ENCODE assay signal across 1 cellular context in the genomic region with DNA sequence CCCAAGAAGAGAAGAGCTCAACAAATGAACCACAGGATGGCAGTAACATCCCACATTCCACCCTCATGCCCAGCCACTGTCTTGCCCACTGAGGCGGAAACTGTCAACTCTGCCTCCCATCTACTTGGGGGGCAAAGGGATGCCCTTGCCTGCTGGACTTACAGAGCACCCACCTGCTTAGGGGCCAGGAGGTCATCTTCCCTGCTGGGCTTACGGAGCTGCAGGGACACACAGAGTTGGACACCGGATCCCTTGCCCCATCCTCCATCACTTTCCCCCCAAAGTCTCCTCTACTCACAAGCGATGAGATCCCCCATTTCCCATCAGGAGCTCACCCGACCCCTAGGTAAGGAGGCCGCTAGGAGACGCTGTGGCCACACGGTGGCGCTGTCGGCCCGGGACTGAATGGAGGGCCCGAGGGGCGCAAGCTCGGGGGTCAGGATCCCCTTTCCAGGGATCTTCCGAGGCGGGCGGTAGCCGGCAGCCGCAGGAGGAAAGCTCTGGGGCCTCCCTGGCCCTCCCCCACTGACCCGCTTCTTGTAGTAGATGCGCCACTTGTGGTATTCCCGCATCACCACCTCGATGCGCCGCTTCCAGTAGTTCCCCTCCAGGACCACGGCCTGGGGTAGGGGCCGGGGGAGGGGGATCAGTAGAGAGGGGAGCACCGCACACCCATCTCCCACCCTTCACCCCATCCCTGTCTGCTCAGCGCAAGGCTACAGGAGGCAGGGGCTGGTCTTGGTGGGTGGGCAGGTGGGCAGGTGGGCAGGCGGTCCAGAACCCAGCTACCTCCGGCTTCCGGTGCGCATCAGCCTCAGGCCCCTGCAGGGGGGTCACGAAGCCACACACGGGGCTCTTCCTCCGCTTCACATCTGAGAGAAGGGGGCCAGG.
TF ChIP-seq lines count a peak whose summit lies in the region.

No MANE protein-coding gene starts in this region.

TF ChIP-seq in HepG2, 621 proteins besides CTCF, POLR2A, EP300 and RAD21 (continued from another document and continues in another):
- no peak for TF ChIP-seq ZHX2 (IDR thresholded peaks at IDR 0.05; ENCODE audit: low read depth)
- TF ChIP-seq ZHX2 (CRISPR knock-in tag; IDR thresholded peaks at IDR 0.05; ENCODE audit: borderline replicate concordance), result no peak
- TF ChIP-seq CREBL2 (CRISPR knock-in tag; IDR thresholded peaks at IDR 0.05; ENCODE audit: borderline replicate concordance), result no peak
- TF ChIP-seq, protein P1, sequence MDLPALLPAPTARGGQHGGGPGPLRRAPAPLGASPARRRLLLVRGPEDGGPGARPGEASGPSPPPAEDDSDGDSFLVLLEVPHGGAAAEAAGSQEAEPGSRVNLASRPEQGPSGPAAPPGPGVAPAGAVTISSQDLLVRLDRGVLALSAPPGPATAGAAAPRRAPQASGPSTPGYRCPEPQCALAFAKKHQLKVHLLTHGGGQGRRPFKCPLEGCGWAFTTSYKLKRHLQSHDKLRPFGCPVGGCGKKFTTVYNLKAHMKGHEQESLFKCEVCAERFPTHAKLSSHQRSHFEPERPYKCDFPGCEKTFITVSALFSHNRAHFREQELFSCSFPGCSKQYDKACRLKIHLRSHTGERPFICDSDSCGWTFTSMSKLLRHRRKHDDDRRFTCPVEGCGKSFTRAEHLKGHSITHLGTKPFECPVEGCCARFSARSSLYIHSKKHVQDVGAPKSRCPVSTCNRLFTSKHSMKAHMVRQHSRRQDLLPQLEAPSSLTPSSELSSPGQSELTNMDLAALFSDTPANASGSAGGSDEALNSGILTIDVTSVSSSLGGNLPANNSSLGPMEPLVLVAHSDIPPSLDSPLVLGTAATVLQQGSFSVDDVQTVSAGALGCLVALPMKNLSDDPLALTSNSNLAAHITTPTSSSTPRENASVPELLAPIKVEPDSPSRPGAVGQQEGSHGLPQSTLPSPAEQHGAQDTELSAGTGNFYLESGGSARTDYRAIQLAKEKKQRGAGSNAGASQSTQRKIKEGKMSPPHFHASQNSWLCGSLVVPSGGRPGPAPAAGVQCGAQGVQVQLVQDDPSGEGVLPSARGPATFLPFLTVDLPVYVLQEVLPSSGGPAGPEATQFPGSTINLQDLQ (CRISPR knock-in tag; IDR thresholded peaks at IDR 0.05), result no peak
- TF ChIP-seq ZIK1 (CRISPR knock-in tag; IDR thresholded peaks at IDR 0.05; ENCODE audit: borderline replicate concordance, low read depth), result no peak
- TF ChIP-seq ZBTB42 (CRISPR knock-in tag; IDR thresholded peaks at IDR 0.05), result no peak
- no peak for TF ChIP-seq RARA (CRISPR knock-in tag; IDR thresholded peaks at IDR 0.05)
- TF ChIP-seq, protein P2, sequence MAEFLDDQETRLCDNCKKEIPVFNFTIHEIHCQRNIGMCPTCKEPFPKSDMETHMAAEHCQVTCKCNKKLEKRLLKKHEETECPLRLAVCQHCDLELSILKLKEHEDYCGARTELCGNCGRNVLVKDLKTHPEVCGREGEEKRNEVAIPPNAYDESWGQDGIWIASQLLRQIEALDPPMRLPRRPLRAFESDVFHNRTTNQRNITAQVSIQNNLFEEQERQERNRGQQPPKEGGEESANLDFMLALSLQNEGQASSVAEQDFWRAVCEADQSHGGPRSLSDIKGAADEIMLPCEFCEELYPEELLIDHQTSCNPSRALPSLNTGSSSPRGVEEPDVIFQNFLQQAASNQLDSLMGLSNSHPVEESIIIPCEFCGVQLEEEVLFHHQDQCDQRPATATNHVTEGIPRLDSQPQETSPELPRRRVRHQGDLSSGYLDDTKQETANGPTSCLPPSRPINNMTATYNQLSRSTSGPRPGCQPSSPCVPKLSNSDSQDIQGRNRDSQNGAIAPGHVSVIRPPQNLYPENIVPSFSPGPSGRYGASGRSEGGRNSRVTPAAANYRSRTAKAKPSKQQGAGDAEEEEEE (CRISPR knock-in tag; IDR thresholded peaks at IDR 0.05; ENCODE audit: borderline replicate concordance), result no peak
- no peak for TF ChIP-seq ZFX (CRISPR knock-in tag; IDR thresholded peaks at IDR 0.05; ENCODE audit: low read depth)
- no peak for TF ChIP-seq FOXC1 (CRISPR knock-in tag; IDR thresholded peaks at IDR 0.05; ENCODE audit: borderline replicate concordance)
- TF ChIP-seq SMC3 (IDR thresholded peaks at IDR 0.05; ENCODE audit: low read length), result peak; percentile 39; the same call in 1 of the 2 replicates
- no peak for TF ChIP-seq ZFP90 (CRISPR knock-in tag; IDR thresholded peaks at IDR 0.05; ENCODE audit: borderline replicate concordance)
- no peak for TF ChIP-seq IRF2 (CRISPR knock-in tag; IDR thresholded peaks at IDR 0.05)
- no peak for TF ChIP-seq ATM (IDR thresholded peaks at IDR 0.05; ENCODE audit: borderline replicate concordance)
- 0 out of 2 replicates have a peak, but pooled peaks have one; percentile 27 for TF ChIP-seq KDM3A (CRISPR knock-in tag; IDR thresholded peaks at IDR 0.05; ENCODE audit: low read depth)
- TF ChIP-seq TARDBP (CRISPR knock-in tag; IDR thresholded peaks at IDR 0.05), result no peak
- peak; percentile 83 for TF ChIP-seq STAG1 (CRISPR knock-in tag; IDR thresholded peaks at IDR 0.05)
- TF ChIP-seq RBFOX2 (IDR thresholded peaks at IDR 0.05; ENCODE audit: low read depth, low read length), result peak; percentile 82
- no peak for TF ChIP-seq REST (IDR thresholded peaks at IDR 0.05; ENCODE audit: borderline replicate concordance in 1 of 2, low read depth in 1 of 2, low read length in 2 of 2)
- peak; percentile 43; the same call in 1 of the 2 replicates for TF ChIP-seq ZNF839 (CRISPR knock-in tag; IDR thresholded peaks at IDR 0.05; ENCODE audit: borderline replicate concordance)
- TF ChIP-seq ZNF878 (CRISPR knock-in tag; IDR thresholded peaks at IDR 0.05), result no peak
- no peak for TF ChIP-seq ZMAT5 (CRISPR knock-in tag; IDR thresholded peaks at IDR 0.05; ENCODE audit: borderline replicate concordance, low read depth)
- TF ChIP-seq ZBTB33 (CRISPR knock-in tag; IDR thresholded peaks at IDR 0.05), result peak; percentile 86
- no peak for TF ChIP-seq ZNF138 (CRISPR knock-in tag; IDR thresholded peaks at IDR 0.05; ENCODE audit: low read depth)
- TF ChIP-seq MIER3 (CRISPR knock-in tag; IDR thresholded peaks at IDR 0.05; ENCODE audit: borderline replicate concordance), result no peak
- no peak for TF ChIP-seq ZNF350 (CRISPR knock-in tag; IDR thresholded peaks at IDR 0.05; ENCODE audit: borderline replicate concordance, low read depth)
- TF ChIP-seq ZNF292 (CRISPR knock-in tag; IDR thresholded peaks at IDR 0.05; ENCODE audit: borderline replicate concordance, low read depth), result no peak
- no peak for TF ChIP-seq ZNF572 (CRISPR knock-in tag; IDR thresholded peaks at IDR 0.05)
- TF ChIP-seq SCMH1 (CRISPR knock-in tag; IDR thresholded peaks at IDR 0.05; ENCODE audit: borderline replicate concordance), result no peak
- no peak for TF ChIP-seq ZNF564 (CRISPR knock-in tag; IDR thresholded peaks at IDR 0.05)
- no peak for TF ChIP-seq SP4 (CRISPR knock-in tag; IDR thresholded peaks at IDR 0.05)
- TF ChIP-seq RBM22 (optimal IDR thresholded peaks at IDR 0.05; ENCODE audit: low read length), result peak; percentile 100
- no peak for TF ChIP-seq PAWR (CRISPR knock-in tag; IDR thresholded peaks at IDR 0.05; ENCODE audit: borderline replicate concordance)
- no peak; the same call in 1 of the 2 replicates for TF ChIP-seq HOXA9 (CRISPR knock-in tag; IDR thresholded peaks at IDR 0.05; ENCODE audit: borderline replicate concordance)
- no peak for TF ChIP-seq TOE1 (CRISPR knock-in tag; IDR thresholded peaks at IDR 0.05)
- no peak for TF ChIP-seq ZNF547 (CRISPR knock-in tag; IDR thresholded peaks at IDR 0.05)
- no peak for TF ChIP-seq DNMT1 (CRISPR knock-in tag; IDR thresholded peaks at IDR 0.05)
- TF ChIP-seq ZNF143 (CRISPR knock-in tag; IDR thresholded peaks at IDR 0.05), result no peak
- TF ChIP-seq BRCA1 (CRISPR knock-in tag; IDR thresholded peaks at IDR 0.05), result no peak
- TF ChIP-seq TOPORS (CRISPR knock-in tag; IDR thresholded peaks at IDR 0.05), result no peak
- no peak for TF ChIP-seq ZNF460 (CRISPR knock-in tag; IDR thresholded peaks at IDR 0.05; ENCODE audit: borderline replicate concordance)
- peak; percentile 96 for TF ChIP-seq AGO2 (optimal IDR thresholded peaks at IDR 0.05; ENCODE audit: low read depth, low read length)
- TF ChIP-seq, protein P3, sequence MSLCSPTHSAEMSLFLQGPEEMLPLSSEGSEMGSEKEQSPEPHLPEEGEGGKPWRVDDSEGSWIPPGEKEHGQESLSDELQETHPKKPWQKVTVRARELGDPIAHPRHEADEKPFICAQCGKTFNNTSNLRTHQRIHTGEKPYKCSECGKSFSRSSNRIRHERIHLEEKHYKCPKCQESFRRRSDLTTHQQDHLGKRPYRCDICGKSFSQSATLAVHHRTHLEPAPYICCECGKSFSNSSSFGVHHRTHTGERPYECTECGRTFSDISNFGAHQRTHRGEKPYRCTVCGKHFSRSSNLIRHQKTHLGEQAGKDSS (CRISPR knock-in tag; IDR thresholded peaks at IDR 0.05; ENCODE audit: borderline replicate concordance, low read depth), result peak; percentile 40; the same call in 1 of the 2 replicates
